In the genomic region with DNA sequence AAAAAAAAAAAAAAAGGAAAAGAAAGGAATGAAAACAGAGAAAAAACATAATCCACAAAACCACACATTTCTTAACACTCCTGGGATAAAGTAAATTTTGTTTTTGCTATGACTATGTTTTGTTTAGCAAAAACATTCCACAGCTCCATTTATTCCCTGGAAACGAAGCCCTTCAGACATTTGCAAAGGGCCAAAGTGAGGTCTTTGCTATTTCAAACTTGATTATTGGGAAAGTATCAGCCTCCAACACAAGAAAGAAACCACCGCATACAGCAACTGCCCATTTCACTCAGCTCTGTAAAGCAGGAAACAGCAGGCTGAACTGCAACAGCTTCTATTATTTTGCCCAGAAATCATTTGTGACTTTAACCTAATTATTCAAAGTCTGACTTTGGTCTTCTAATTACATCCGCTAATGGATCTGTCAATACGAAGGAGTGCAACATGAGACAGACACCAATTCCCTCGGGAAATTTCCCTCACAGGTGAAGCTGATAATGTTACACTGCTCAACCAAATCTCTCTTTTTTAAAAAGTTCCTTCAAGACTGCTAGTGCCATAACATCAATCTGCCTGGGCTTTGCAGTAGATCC, we compare ENCODE assay signal across 12 cellular contexts.
DNase-seq lines count a peak whose midpoint lies in the region; ATAC-seq and TF ChIP-seq lines count a peak whose summit lies in the region.
"Had no signal": no experiment of that assay in that cellular context is flagged by ENCODE, and none has a peak within 500 bp of the region (broad histone marks: within the 10 kb centered on the region; RNA-seq: fewer than 3 reads in every experiment).

No MANE protein-coding gene starts in this region.

- H3K9me3 ChIP-seq in Caco-2: no peaks in the 10 kb centered on the region

- CTCF ChIA-PET in Caco-2 (lab: Charles Lee): no interaction called here

- POLR2A ChIA-PET in Caco-2 (lab: Charles Lee): no interaction called here

- H3K27me3 Mint-ChIP-seq in Caco-2 (ENCODE audit: insufficient read depth, unreplicated experiment): no peaks in the 10 kb centered on the region

- no peaks in the 10 kb centered on the region for H3K4me1 Mint-ChIP-seq in Caco-2 (ENCODE audit: low read depth, unreplicated experiment)

- H3K4me1 ChIP-seq in Caco-2: no peaks in the 10 kb centered on the region
- H3K4me1 ChIP-seq: parathyroid adenoma had no signal

- no TSS peak for BruUV-seq in Caco-2 (replicated peaks; lab: Mats Ljungman, UMichigan)

- H3K4me3 Mint-ChIP-seq in Caco-2 (ENCODE audit: unreplicated experiment): no peak overlapping the region

- DNase-seq in AG10803 (ENCODE audit: low read depth): peak; percentile 94
- DNase-seq in NCI-H1092 (lab: John Stamatoyannopoulos, UW): peak; percentile 28
- peak; percentile 94 for DNase-seq in SK-N-DZ (ENCODE audit: low spot score)
- peak; percentile 24 for DNase-seq in left kidney (ENCODE audit: low read depth, low spot score)
- DNase-seq in Caco-2: no peak
- no peak for DNase-seq in inferior parietal cortex (ENCODE audit: extremely low spot score)
- DNase-seq: activated T-cell treated with anti-CD3 and anti-CD28 coated beads for 4 hours, NCI-H1694, T-helper 2 cell had no signal

- ATAC-seq in GM19324 (IDR thresholded peaks at IDR 0.05; ENCODE audit: low FRiP score, unreplicated experiment): no peak
- no peak for ATAC-seq in HG03439 (IDR thresholded peaks at IDR 0.05; ENCODE audit: unreplicated experiment)

- H3K9me3 Mint-ChIP-seq in Caco-2 (ENCODE audit: unreplicated experiment): no peaks in the 10 kb centered on the region

- no peaks in the 10 kb centered on the region for H3K36me3 Mint-ChIP-seq in Caco-2 (ENCODE audit: insufficient read depth, unreplicated experiment)

- no peaks in the 10 kb centered on the region for H3K36me3 ChIP-seq in Caco-2 (ENCODE audit: control insufficient read depth, insufficient read depth, low read length)

- no peaks in the 10 kb centered on the region for H3K27me3 ChIP-seq in Caco-2 (replicated peaks; ENCODE audit: control insufficient read depth, insufficient read depth, low read length)

- H3K4me3 ChIP-seq in AG10803 (ENCODE audit: low read length): 0 out of 2 replicates have a peak overlapping the region, but pooled peaks have one; percentile 5
- no peak overlapping the region for H3K4me3 ChIP-seq in Caco-2 (ENCODE audit: low read depth, low read length)

- intact Hi-C loops in Caco-2 (cut with micrococcal nuclease; ENCODE audit: unreplicated experiment): no loop called here

- no peak for TF ChIP-seq CTCF in AG10803 (conservative IDR thresholded peaks at IDR 0.05; ENCODE audit: low read length)
- TF ChIP-seq CTCF in Caco-2 (IDR thresholded peaks at IDR 0.05; ENCODE audit: insufficient read depth in 1 of 2, low read depth in 1 of 2, low read length in 1 of 2, severe bottlenecking in 1 of 2, unreplicated experiment in 1 of 2): no peak

- H3K27ac Mint-ChIP-seq in Caco-2 (ENCODE audit: unreplicated experiment): no peak overlapping the region

Comparison
In these comparisons a context has a peak if more than half of its experiments do, and no peak if none do; other contexts are left out.
1. DNase-seq: peak in AG10803 (single experiment), NCI-H1092 (single experiment), SK-N-DZ (single experiment) and left kidney (single experiment); none in Caco-2 (0 of 2) and inferior parietal cortex (single experiment).